Comparison of ENCODE assay signal across 2 cellular contexts in genomic region chr7:46809886-46810285, GRCh38.
TF ChIP-seq lines count a peak whose summit lies in the region.

No MANE protein-coding gene starts in this region.

TF ChIP-seq in GM23338, 12 proteins besides CTCF, POLR2A, EP300 and RAD21:
- TF ChIP-seq ZNF331 (CRISPR knock-in tag; IDR thresholded peaks at IDR 0.05; ENCODE audit: low read depth) (no peak), JUNB (IDR thresholded peaks at IDR 0.05; ENCODE audit: unreplicated experiment) (no peak), ZNF114 (CRISPR knock-in tag; IDR thresholded peaks at IDR 0.05) (no peak), NANOG (IDR thresholded peaks at IDR 0.05; ENCODE audit: borderline replicate concordance) (no peak), EZH2 (IDR thresholded peaks at IDR 0.05; ENCODE audit: low read depth, unreplicated experiment) (no peak), CREB1 (CRISPR knock-in tag; IDR thresholded peaks at IDR 0.05; ENCODE audit: low read depth) (no peak), EZH2phosphoT487 (IDR thresholded peaks at IDR 0.05; ENCODE audit: unreplicated experiment) (no peak)

TF ChIP-seq in WTC11, 78 proteins besides CTCF, POLR2A, EP300 and RAD21:
- TF ChIP-seq, protein P1, sequence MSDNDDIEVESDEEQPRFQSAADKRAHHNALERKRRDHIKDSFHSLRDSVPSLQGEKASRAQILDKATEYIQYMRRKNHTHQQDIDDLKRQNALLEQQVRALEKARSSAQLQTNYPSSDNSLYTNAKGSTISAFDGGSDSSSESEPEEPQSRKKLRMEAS (CRISPR knock-in tag; IDR thresholded peaks at IDR 0.05), result no peak
- no peak for TF ChIP-seq ZNF138 (CRISPR knock-in tag; conservative IDR thresholded peaks at IDR 0.05)
- no peak for TF ChIP-seq FOXP1 (CRISPR knock-in tag; IDR thresholded peaks at IDR 0.05; ENCODE audit: borderline replicate concordance)
- no peak for TF ChIP-seq KAT7 (CRISPR knock-in tag; IDR thresholded peaks at IDR 0.05; ENCODE audit: borderline replicate concordance)
- no peak for TF ChIP-seq ZBTB21 (CRISPR knock-in tag; IDR thresholded peaks at IDR 0.05; ENCODE audit: borderline replicate concordance)
- no peak for TF ChIP-seq ARID4B (CRISPR knock-in tag; IDR thresholded peaks at IDR 0.05; ENCODE audit: borderline replicate concordance)
- no peak for TF ChIP-seq ZNF512 (CRISPR knock-in tag; IDR thresholded peaks at IDR 0.05; ENCODE audit: borderline replicate concordance)
- TF ChIP-seq MXD4 (CRISPR knock-in tag; IDR thresholded peaks at IDR 0.05; ENCODE audit: borderline replicate concordance), result no peak
- TF ChIP-seq, protein P2, sequence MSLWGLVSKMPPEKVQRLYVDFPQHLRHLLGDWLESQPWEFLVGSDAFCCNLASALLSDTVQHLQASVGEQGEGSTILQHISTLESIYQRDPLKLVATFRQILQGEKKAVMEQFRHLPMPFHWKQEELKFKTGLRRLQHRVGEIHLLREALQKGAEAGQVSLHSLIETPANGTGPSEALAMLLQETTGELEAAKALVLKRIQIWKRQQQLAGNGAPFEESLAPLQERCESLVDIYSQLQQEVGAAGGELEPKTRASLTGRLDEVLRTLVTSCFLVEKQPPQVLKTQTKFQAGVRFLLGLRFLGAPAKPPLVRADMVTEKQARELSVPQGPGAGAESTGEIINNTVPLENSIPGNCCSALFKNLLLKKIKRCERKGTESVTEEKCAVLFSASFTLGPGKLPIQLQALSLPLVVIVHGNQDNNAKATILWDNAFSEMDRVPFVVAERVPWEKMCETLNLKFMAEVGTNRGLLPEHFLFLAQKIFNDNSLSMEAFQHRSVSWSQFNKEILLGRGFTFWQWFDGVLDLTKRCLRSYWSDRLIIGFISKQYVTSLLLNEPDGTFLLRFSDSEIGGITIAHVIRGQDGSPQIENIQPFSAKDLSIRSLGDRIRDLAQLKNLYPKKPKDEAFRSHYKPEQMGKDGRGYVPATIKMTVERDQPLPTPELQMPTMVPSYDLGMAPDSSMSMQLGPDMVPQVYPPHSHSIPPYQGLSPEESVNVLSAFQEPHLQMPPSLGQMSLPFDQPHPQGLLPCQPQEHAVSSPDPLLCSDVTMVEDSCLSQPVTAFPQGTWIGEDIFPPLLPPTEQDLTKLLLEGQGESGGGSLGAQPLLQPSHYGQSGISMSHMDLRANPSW (CRISPR knock-in tag; conservative IDR thresholded peaks at IDR 0.05; ENCODE audit: low read depth), result no peak
- TF ChIP-seq ELF4 (CRISPR knock-in tag; IDR thresholded peaks at IDR 0.05; ENCODE audit: low read depth), result no peak
- TF ChIP-seq AFF4 (CRISPR knock-in tag; IDR thresholded peaks at IDR 0.05; ENCODE audit: borderline replicate concordance), result no peak
- TF ChIP-seq NR2C2 (CRISPR knock-in tag; IDR thresholded peaks at IDR 0.05), result no peak
- TF ChIP-seq JUN (CRISPR knock-in tag; IDR thresholded peaks at IDR 0.05), result no peak
- no peak for TF ChIP-seq NFATC4 (CRISPR knock-in tag; IDR thresholded peaks at IDR 0.05)
- no peak for TF ChIP-seq ATF2 (CRISPR knock-in tag; IDR thresholded peaks at IDR 0.05; ENCODE audit: borderline replicate concordance, low read depth)
- no peak for TF ChIP-seq CBFB (CRISPR knock-in tag; IDR thresholded peaks at IDR 0.05; ENCODE audit: low read depth)
- no peak for TF ChIP-seq E2F5 (CRISPR knock-in tag; IDR thresholded peaks at IDR 0.05)
